8 cellular contexts compared by ENCODE assay signal in genomic region chr16:88453621-88454314, GRCh38. TPM values are rescaled to one million over a fixed set of nuclear protein-coding genes. Genes with fewer than 3 reads are reported as not detected.
DNase-seq lines count a peak whose midpoint lies in the region; ATAC-seq and TF ChIP-seq lines count a peak whose summit lies in the region.

No MANE protein-coding gene starts in this region.

- DNase-seq in NCI-H69 (lab: John Stamatoyannopoulos, UW) (peak; percentile 45), MCF 10A (ENCODE audit: unreplicated experiment) (no peak), mesothelial cell of epicardium (ENCODE audit: low spot score in 2 of 2, unreplicated experiment in 2 of 2) (peak in 1 of 2 experiments; percentile 51), upper lobe of right lung (no peak), anterior cingulate cortex (lab: John Stamatoyannopoulos, UW) (no peak)

- H3K4me3 ChIP-seq in upper lobe of right lung = peak overlapping the region; percentile 63

- CTCF ChIA-PET in MCF 10A (lab: Yijun Ruan, JAX) = no interaction called here

- H3K27ac Mint-ChIP-seq in MCF 10A (ENCODE audit: low read depth, unreplicated experiment) = no peak overlapping the region
- peak overlapping the region; percentile 64 for H3K27ac Mint-ChIP-seq in mesothelial cell of epicardium

- peaks cover 8% of the 10 kb centered on the region; the same call in 1 of the 2 replicates for H3K4me1 ChIP-seq in ES-I3 (ENCODE audit: insufficient read depth, low read length)
- peaks cover 23% of the 10 kb centered on the region for H3K4me1 ChIP-seq in upper lobe of right lung

- no peaks in the 10 kb centered on the region for H3K27me3 ChIP-seq in upper lobe of right lung

- H3K27me3 Mint-ChIP-seq in MCF 10A (ENCODE audit: insufficient read depth, unreplicated experiment) (peaks cover 12% of the 10 kb centered on the region), mesothelial cell of epicardium (ENCODE audit: low read depth) (peaks cover 4% of the 10 kb centered on the region)

- H3K9ac ChIP-seq in ES-I3 (ENCODE audit: low read depth, low read length) = peak overlapping the region; percentile 63; the same call in 1 of the 2 replicates

- intact Hi-C loops in MCF 10A (cut with micrococcal nuclease) (no loop called here), upper lobe of right lung (cut with DNase I) (no loop called here)

- H3K4me1 Mint-ChIP-seq in MCF 10A (ENCODE audit: insufficient read depth, unreplicated experiment) = no peaks in the 10 kb centered on the region
- peaks cover 19% of the 10 kb centered on the region for H3K4me1 Mint-ChIP-seq in mesothelial cell of epicardium

- POLR2A ChIA-PET in MCF 10A (lab: Yijun Ruan, JAX) = interaction anchor here (0.7 kb wide), 1 partner anchor 12 kb away, joined by 3 read pairs; no protein-coding TSS in a partner anchor

- no TSS peak for BruUV-seq in MCF 10A (replicated peaks; lab: Mats Ljungman, UMichigan)

- ATAC-seq in upper lobe of right lung = no peak
- ATAC-seq in GM19452 (IDR thresholded peaks at IDR 0.05; ENCODE audit: unreplicated experiment) = no peak
- no peak for ATAC-seq in GM18867 (IDR thresholded peaks at IDR 0.05; ENCODE audit: unreplicated experiment)

- TF ChIP-seq CTCF in MCF 10A (IDR thresholded peaks at IDR 0.05; ENCODE audit: unreplicated experiment) (no peak), mesothelial cell of epicardium (IDR thresholded peaks at IDR 0.05; ENCODE audit: unreplicated experiment) (no peak), upper lobe of right lung (IDR thresholded peaks at IDR 0.05) (no peak)

- H3K9me3 ChIP-seq in ES-I3 (ENCODE audit: control insufficient read depth, insufficient read depth, low read length) (no peaks in the 10 kb centered on the region), upper lobe of right lung (no peaks in the 10 kb centered on the region)

- H3K9me3 Mint-ChIP-seq in MCF 10A (ENCODE audit: unreplicated experiment) = no peaks in the 10 kb centered on the region
- H3K9me3 Mint-ChIP-seq in mesothelial cell of epicardium = no peaks in the 10 kb centered on the region

- peak overlapping the region; percentile 87 for H3K4me3 Mint-ChIP-seq in MCF 10A (ENCODE audit: unreplicated experiment)
- H3K4me3 Mint-ChIP-seq in mesothelial cell of epicardium = peak overlapping the region; percentile 82

- H3K36me3 Mint-ChIP-seq in MCF 10A (ENCODE audit: insufficient read depth, unreplicated experiment) (no peaks in the 10 kb centered on the region), mesothelial cell of epicardium (no peaks in the 10 kb centered on the region)

- H3K36me3 ChIP-seq in ES-I3 (ENCODE audit: insufficient read depth, low read length) = no peaks in the 10 kb centered on the region
- H3K36me3 ChIP-seq in upper lobe of right lung = no peaks in the 10 kb centered on the region

- H3K27ac ChIP-seq in upper lobe of right lung = no peak overlapping the region

RNA-seq across cellular contexts. Expression of gene ZFPM1, which starts 0.7 kb away (rescaled TPM):
- 5.0 and 6.2 TPM in 2 replicates for total RNA-seq in MCF 10A (2022)
- total RNA-seq in mesothelial cell of epicardium = 51.1 to 56.2 TPM (median 52.6 TPM) in 3 replicates
- total RNA-seq in upper lobe of right lung = 8.4 TPM
